9 cellular contexts compared by ENCODE assay signal in genomic region chr11:130872961-130873360, GRCh38. TPM values are rescaled to one million over a fixed set of nuclear protein-coding genes. Genes with fewer than 3 reads are reported as not detected.
DNase-seq lines count a peak whose midpoint lies in the region; ATAC-seq lines count a peak whose summit lies in the region.
"Had no signal": no experiment of that assay in that cellular context is flagged by ENCODE, and none has a peak within 500 bp of the region (broad histone marks: within the 10 kb centered on the region; RNA-seq: fewer than 3 reads in every experiment).

No MANE protein-coding gene starts in this region.

- ATAC-seq in left ventricle myocardium superior = peak; percentile 15
- no peak for ATAC-seq in GM18858 (IDR thresholded peaks at IDR 0.05; ENCODE audit: unreplicated experiment)
- no peak for ATAC-seq in GM18502 (IDR thresholded peaks at IDR 0.05; ENCODE audit: poor library complexity, unreplicated experiment)
- ATAC-seq in HG02763 (IDR thresholded peaks at IDR 0.05; ENCODE audit: unreplicated experiment) = no peak
- ATAC-seq: WTC11 had no signal

- DNase-seq in HCEC 1CT (peak; percentile 84), brain pericyte (ENCODE audit: low read depth, low spot score) (peak; percentile 13), left ventricle myocardium superior (no peak), substantia nigra (lab: John Stamatoyannopoulos, UW) (no peak)
- DNase-seq: KG1 had no signal

- H3K27ac ChIP-seq in substantia nigra (ENCODE audit: low read depth, low read length, poor library complexity, severe bottlenecking) = peak overlapping the region; percentile 90

- intact Hi-C loops in left ventricle myocardium superior (cut with micrococcal nuclease) = loop anchor here (10.0 kb wide), 1 partner anchor 658 kb away; no protein-coding TSS in a partner anchor

RNA-seq across cellular contexts. Expression of gene SNX19, which starts 43.3 kb away (rescaled TPM):
- 59.7 TPM for total RNA-seq in left ventricle myocardium superior

Comparison
In these comparisons a context has a peak if more than half of its experiments do, and no peak if none do; other contexts are left out.
1. DNase-seq: peak in HCEC 1CT (single experiment) and brain pericyte (single experiment); none in left ventricle myocardium superior (single experiment) and substantia nigra (0 of 49).